8 cellular contexts compared by ENCODE assay signal in the genomic region with DNA sequence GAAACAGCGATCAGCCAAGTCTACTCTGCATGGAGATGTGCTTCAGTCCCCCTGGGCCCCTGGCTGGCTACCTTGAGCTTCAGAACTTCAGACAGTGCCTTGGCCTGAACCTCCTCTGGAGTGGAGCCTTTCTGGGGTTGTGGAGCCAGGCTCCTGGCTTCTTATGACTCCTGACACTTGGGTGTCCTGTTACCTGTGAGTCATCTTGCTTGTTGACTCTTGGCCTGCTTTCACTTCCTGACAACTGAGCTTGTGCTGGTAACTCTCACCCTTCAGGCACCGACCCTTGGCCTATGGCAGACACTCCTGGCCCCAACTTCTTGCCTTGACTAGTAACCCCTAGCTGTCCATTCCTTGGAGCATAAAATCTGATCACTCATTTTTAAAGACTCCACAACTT. TPM values are rescaled to one million over a fixed set of nuclear protein-coding genes. Genes with fewer than 3 reads are reported as not detected.
DNase-seq lines count a peak whose midpoint lies in the region; ATAC-seq and TF ChIP-seq lines count a peak whose summit lies in the region.

No MANE protein-coding gene starts in this region.

- TF ChIP-seq POLR2A in adrenal gland (IDR thresholded peaks at IDR 0.05): no peak

- H3K27me3 ChIP-seq in adrenal gland (no peaks in the 10 kb centered on the region), psoas muscle (ENCODE audit: insufficient read depth in 3 of 3, low read length in 2 of 3) (no peaks in the 10 kb centered on the region)

- H3K36me3 ChIP-seq in adrenal gland (replicated peaks in 1 of 2): no peaks in the 10 kb centered on the region
- no peaks in the 10 kb centered on the region for H3K36me3 ChIP-seq in psoas muscle (ENCODE audit: insufficient read depth in 1 of 2, low read depth in 1 of 2)

- TF ChIP-seq CTCF in adrenal gland (IDR thresholded peaks at IDR 0.05) (no peak), psoas muscle (IDR thresholded peaks at IDR 0.05) (no peak)

- 51 to 65% (median 54%) methylated on average over 2 of the region's 2 CpGs for WGBS in adrenal gland, 4 donors
- 33 to 53% (median 34%) methylated on average over 2 of the region's 2 CpGs for WGBS in psoas muscle, 3 donors

- H3K9me3 ChIP-seq in adrenal gland (replicated peaks in 1 of 3) (no peaks in the 10 kb centered on the region), psoas muscle (peaks cover 13% of the 10 kb centered on the region)

- ATAC-seq in GM21528 (IDR thresholded peaks at IDR 0.05; ENCODE audit: low FRiP score, unreplicated experiment): peak; percentile 69
- ATAC-seq in HG03575 (IDR thresholded peaks at IDR 0.05; ENCODE audit: extremely low read depth, insufficient number of reproducible peaks, low FRiP score, unreplicated experiment): peak; percentile 65
- peak; percentile 95 to 97 (median 96) for ATAC-seq in psoas muscle

- no peak overlapping the region for H3K27ac ChIP-seq in adrenal gland
- H3K27ac ChIP-seq in psoas muscle: peak overlapping the region; percentile 87

- intact Hi-C loops in adrenal gland (cut with DNase I) (no loop called here), psoas muscle (cut with DNase I) (loop anchor here (2.0 to 5.0 kb wide), 2 partner anchors 53 kb away; a partner anchor contains a TSS)

- H3K4me1 ChIP-seq in adrenal gland (replicated peaks in 1 of 2) (no peaks in the 10 kb centered on the region), psoas muscle (peaks cover 38% of the 10 kb centered on the region)

- peak; percentile 60 for DNase-seq in GM03348 (ENCODE audit: low spot score)
- peak; percentile 17 to 55 (median 52) for DNase-seq in adrenal gland
- peak; percentile 25 to 76 for DNase-seq in psoas muscle
- DNase-seq in middle frontal gyrus (ENCODE audit: extremely low spot score, low spot score): no peak
- DNase-seq in NCI-H446 (lab: John Stamatoyannopoulos, UW): no peak
- DNase-seq in inferior parietal cortex (ENCODE audit: extremely low spot score): no peak

- H3K4me3 ChIP-seq in adrenal gland (no peak overlapping the region), psoas muscle (peak overlapping the region; percentile 13)

RNA-seq across cellular contexts. Expression of a gene that starts 46.5 kb away (rescaled TPM):
- total RNA-seq in adrenal gland (1 to 10 TPM in 1 of 8 donors, under 1 TPM in 5, not detected in 2; 0.18 to 1.6 (median 0.40) TPM), psoas muscle (1 to 10 TPM; 1.2 to 8.5 (median 2.9) TPM)
- polyA plus RNA-seq in adrenal gland (1 to 10 TPM in 1 of 3 donors, under 1 TPM in 2; 0.22 to 2.0 (median 0.97) TPM), psoas muscle (1 to 10 TPM; 4.5 to 8.4 (median 4.5) TPM)

RNA-seq across cellular contexts. Expression of a gene that starts 52.1 kb away (rescaled TPM):
- total RNA-seq in adrenal gland (10 to 100 TPM; 46.5 to 81.8 (median 63.5) TPM), psoas muscle (100 to 1,000 TPM in 3 of 4 donors, 10 to 100 TPM in 1; 61.5 to 291 (median 181) TPM)
- polyA plus RNA-seq in adrenal gland (10 to 100 TPM; 13.9 to 92.8 (median 29.8) TPM), psoas muscle (100 to 1,000 TPM in 2 of 3 donors, 10 to 100 TPM in 1; 69.0 to 240 (median 151) TPM)

Comparison
In these comparisons a context has a peak if more than half of its experiments do, and no peak if none do; other contexts are left out.
1. DNase-seq: peak in GM03348 (single experiment), adrenal gland (7 of 7) and psoas muscle (2 of 2); none in middle frontal gyrus (single experiment), NCI-H446 (0 of 2) and inferior parietal cortex (single experiment).
2. intact Hi-C loops: an anchor here in psoas muscle (2.0 to 5.0 kb wide); none called in adrenal gland.
3. Peak in every context shown above with its lines, with median percentiles within 50 percentile points of each other: ATAC-seq.